ENCODE assay signal across 1 cellular context in the genomic region with DNA sequence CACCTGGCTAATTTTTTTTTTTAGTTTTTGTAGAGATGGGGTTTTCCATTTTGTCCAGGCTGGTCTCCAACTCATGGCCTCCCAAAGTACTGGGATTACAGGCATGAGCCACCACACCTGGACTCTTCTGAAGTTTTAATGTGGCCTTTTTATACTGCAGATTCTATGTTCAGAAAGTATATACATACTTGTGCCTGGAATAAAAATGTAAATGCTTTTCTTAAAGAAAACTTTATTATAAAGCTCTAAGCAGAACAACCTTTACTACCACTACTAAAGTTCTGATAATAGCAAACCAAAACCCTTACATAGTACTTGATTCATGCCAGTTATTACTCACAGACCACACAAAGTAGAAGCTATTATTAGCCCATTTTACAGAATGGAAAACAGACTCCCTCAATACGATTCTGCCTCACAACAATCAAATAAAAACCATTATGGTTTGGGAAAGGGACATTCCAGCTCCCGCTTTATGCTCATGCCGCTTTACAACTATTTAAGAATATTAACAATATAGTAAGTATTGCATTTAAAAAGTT.
TF ChIP-seq lines count a peak whose summit lies in the region.

No MANE protein-coding gene starts in this region.

TF ChIP-seq in GM23338, 12 proteins besides CTCF, POLR2A, EP300 and RAD21 (continued from another document):
- TF ChIP-seq, protein P1, sequence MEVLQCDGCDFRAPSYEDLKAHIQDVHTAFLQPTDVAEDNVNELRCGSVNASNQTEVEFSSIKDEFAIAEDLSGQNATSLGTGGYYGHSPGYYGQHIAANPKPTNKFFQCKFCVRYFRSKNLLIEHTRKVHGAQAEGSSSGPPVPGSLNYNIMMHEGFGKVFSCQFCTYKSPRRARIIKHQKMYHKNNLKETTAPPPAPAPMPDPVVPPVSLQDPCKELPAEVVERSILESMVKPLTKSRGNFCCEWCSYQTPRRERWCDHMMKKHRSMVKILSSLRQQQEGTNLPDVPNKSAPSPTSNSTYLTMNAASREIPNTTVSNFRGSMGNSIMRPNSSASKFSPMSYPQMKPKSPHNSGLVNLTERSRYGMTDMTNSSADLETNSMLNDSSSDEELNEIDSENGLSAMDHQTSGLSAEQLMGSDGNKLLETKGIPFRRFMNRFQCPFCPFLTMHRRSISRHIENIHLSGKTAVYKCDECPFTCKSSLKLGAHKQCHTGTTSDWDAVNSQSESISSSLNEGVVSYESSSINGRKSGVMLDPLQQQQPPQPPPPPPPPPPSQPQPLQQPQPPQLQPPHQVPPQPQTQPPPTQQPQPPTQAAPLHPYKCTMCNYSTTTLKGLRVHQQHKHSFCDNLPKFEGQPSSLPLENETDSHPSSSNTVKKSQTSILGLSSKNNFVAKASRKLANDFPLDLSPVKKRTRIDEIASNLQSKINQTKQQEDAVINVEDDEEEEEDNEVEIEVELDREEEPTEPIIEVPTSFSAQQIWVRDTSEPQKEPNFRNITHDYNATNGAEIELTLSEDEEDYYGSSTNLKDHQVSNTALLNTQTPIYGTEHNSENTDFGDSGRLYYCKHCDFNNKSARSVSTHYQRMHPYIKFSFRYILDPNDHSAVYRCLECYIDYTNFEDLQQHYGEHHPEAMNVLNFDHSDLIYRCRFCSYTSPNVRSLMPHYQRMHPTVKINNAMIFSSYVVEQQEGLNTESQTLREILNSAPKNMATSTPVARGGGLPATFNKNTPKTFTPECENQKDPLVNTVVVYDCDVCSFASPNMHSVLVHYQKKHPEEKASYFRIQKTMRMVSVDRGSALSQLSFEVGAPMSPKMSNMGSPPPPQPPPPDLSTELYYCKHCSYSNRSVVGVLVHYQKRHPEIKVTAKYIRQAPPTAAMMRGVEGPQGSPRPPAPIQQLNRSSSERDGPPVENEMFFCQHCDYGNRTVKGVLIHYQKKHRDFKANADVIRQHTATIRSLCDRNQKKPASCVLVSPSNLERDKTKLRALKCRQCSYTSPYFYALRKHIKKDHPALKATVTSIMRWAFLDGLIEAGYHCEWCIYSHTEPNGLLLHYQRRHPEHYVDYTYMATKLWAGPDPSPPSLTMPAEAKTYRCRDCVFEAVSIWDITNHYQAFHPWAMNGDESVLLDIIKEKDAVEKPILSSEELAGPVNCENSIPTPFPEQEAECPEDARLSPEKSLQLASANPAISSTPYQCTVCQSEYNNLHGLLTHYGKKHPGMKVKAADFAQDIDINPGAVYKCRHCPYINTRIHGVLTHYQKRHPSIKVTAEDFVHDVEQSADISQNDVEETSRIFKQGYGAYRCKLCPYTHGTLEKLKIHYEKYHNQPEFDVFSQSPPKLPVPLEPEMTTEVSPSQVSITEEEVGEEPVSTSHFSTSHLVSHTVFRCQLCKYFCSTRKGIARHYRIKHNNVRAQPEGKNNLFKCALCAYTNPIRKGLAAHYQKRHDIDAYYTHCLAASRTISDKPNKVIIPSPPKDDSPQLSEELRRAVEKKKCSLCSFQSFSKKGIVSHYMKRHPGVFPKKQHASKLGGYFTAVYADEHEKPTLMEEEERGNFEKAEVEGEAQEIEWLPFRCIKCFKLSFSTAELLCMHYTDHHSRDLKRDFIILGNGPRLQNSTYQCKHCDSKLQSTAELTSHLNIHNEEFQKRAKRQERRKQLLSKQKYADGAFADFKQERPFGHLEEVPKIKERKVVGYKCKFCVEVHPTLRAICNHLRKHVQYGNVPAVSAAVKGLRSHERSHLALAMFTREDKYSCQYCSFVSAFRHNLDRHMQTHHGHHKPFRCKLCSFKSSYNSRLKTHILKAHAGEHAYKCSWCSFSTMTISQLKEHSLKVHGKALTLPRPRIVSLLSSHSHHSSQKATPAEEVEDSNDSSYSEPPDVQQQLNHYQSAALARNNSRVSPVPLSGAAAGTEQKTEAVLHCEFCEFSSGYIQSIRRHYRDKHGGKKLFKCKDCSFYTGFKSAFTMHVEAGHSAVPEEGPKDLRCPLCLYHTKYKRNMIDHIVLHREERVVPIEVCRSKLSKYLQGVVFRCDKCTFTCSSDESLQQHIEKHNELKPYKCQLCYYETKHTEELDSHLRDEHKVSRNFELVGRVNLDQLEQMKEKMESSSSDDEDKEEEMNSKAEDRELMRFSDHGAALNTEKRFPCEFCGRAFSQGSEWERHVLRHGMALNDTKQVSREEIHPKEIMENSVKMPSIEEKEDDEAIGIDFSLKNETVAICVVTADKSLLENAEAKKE (CRISPR knock-in tag; IDR thresholded peaks at IDR 0.05), result no peak
- TF ChIP-seq CREB1 (CRISPR knock-in tag; IDR thresholded peaks at IDR 0.05; ENCODE audit: low read depth) (no peak), EZH2 (IDR thresholded peaks at IDR 0.05; ENCODE audit: low read depth, unreplicated experiment) (no peak), NANOG (IDR thresholded peaks at IDR 0.05; ENCODE audit: borderline replicate concordance) (no peak), STAT1 (IDR thresholded peaks at IDR 0.05; ENCODE audit: unreplicated experiment) (no peak), ZNF114 (CRISPR knock-in tag; IDR thresholded peaks at IDR 0.05) (no peak)
- TF ChIP-seq, protein P2, sequence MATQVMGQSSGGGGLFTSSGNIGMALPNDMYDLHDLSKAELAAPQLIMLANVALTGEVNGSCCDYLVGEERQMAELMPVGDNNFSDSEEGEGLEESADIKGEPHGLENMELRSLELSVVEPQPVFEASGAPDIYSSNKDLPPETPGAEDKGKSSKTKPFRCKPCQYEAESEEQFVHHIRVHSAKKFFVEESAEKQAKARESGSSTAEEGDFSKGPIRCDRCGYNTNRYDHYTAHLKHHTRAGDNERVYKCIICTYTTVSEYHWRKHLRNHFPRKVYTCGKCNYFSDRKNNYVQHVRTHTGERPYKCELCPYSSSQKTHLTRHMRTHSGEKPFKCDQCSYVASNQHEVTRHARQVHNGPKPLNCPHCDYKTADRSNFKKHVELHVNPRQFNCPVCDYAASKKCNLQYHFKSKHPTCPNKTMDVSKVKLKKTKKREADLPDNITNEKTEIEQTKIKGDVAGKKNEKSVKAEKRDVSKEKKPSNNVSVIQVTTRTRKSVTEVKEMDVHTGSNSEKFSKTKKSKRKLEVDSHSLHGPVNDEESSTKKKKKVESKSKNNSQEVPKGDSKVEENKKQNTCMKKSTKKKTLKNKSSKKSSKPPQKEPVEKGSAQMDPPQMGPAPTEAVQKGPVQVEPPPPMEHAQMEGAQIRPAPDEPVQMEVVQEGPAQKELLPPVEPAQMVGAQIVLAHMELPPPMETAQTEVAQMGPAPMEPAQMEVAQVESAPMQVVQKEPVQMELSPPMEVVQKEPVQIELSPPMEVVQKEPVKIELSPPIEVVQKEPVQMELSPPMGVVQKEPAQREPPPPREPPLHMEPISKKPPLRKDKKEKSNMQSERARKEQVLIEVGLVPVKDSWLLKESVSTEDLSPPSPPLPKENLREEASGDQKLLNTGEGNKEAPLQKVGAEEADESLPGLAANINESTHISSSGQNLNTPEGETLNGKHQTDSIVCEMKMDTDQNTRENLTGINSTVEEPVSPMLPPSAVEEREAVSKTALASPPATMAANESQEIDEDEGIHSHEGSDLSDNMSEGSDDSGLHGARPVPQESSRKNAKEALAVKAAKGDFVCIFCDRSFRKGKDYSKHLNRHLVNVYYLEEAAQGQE (IDR thresholded peaks at IDR 0.05; ENCODE audit: unreplicated experiment), result no peak
